Comparison of ENCODE assay signal across 14 cellular contexts in genomic region chr4:23774932-23775331, GRCh38.
A peak's percentile ranks its signal among the peaks of the same experiment; 100 is the strongest.
DNase-seq lines count a peak whose midpoint lies in the region; ATAC-seq and TF ChIP-seq lines count a peak whose summit lies in the region.
"Had no signal": no experiment of that assay in that cellular context is flagged by ENCODE, and none has a peak within 500 bp of the region (broad histone marks: within the 10 kb centered on the region; RNA-seq: fewer than 3 reads in every experiment).

No MANE protein-coding gene starts in this region.

- H3K9me3 ChIP-seq in left ventricle myocardium inferior (replicated peaks), result no peaks in the 10 kb centered on the region
- no peaks in the 10 kb centered on the region for H3K9me3 ChIP-seq in adrenal gland (replicated peaks in 1 of 3)
- H3K9me3 ChIP-seq in neuron (ENCODE audit: low read length), result peaks cover 2% of the 10 kb centered on the region
- H3K9me3 ChIP-seq in gastrocnemius medialis, result no peaks in the 10 kb centered on the region
- H3K9me3 ChIP-seq: BLaER1 treated with 17β-estradiol and CSF1 and Interleukin-3, amounts not matched to agents 10 nM and 100 nM; HAP-1 had no signal

- H3K27me3 ChIP-seq in left ventricle myocardium inferior (ENCODE audit: low read depth) (no peaks in the 10 kb centered on the region), adrenal gland (no peaks in the 10 kb centered on the region), neuron (ENCODE audit: insufficient read depth, low read length) (no peaks in the 10 kb centered on the region), gastrocnemius medialis (no peaks in the 10 kb centered on the region)
- H3K27me3 ChIP-seq: BLaER1 treated with 17β-estradiol and CSF1 and Interleukin-3, amounts not matched to agents 10 nM and 100 nM had no signal

- 25 to 41% (median 37%) methylated on average over 5 of the region's 5 CpGs for WGBS in adrenal gland, 4 donors

- H3K36me3 ChIP-seq in left ventricle myocardium inferior, result no peaks in the 10 kb centered on the region
- no peaks in the 10 kb centered on the region for H3K36me3 ChIP-seq in adrenal gland (replicated peaks in 1 of 2)
- H3K36me3 ChIP-seq in neuron (ENCODE audit: insufficient read depth, low read length), result no peaks in the 10 kb centered on the region
- H3K36me3 ChIP-seq in gastrocnemius medialis, result no peaks in the 10 kb centered on the region
- H3K36me3 ChIP-seq: BLaER1 treated with 17β-estradiol and CSF1 and Interleukin-3, amounts not matched to agents 10 nM and 100 nM; HAP-1 had no signal

- TF ChIP-seq CTCF in left ventricle myocardium inferior (IDR thresholded peaks at IDR 0.05; ENCODE audit: borderline replicate concordance) (no peak), adrenal gland (IDR thresholded peaks at IDR 0.05) (no peak), gastrocnemius medialis (IDR thresholded peaks at IDR 0.05 in 4 of 5, conservative IDR thresholded peaks at IDR 0.05 in 1 of 5) (no peak)

- DNase-seq in left cardiac atrium, result no peak
- no peak for DNase-seq in left ventricle myocardium inferior
- peak in 4 of 7 donors; percentile 11 to 29 (median 16) for DNase-seq in adrenal gland
- DNase-seq in gastrocnemius medialis, result no peak
- DNase-seq in activated CD4-positive, alpha-beta T cell treated with anti-CD3 and anti-CD28 coated beads, Interleukin-2, amount 50 U/mL, for 1 hour, result no peak
- no peak for DNase-seq in NCI-H524 treated with DMSO at 0.1 percent for 48 hours (lab: John Stamatoyannopoulos, UW)
- DNase-seq: ACHN; CD4-positive, CD25-positive, alpha-beta regulatory T cell; DMS79 had no signal

- intact Hi-C loops in left cardiac atrium (cut with DNase I) (no loop called here), left ventricle myocardium inferior (cut with micrococcal nuclease) (no loop called here), adrenal gland (cut with DNase I) (no loop called here), gastrocnemius medialis (cut with DNase I; ENCODE audit: low total_unique reads) (no loop called here)

- ATAC-seq in left cardiac atrium (peak; percentile 23 to 83), gastrocnemius medialis (peak; percentile 53 to 66), GM18870 (IDR thresholded peaks at IDR 0.05; ENCODE audit: unreplicated experiment) (no peak)

- H3K4me1 ChIP-seq in left ventricle myocardium inferior (peaks cover 20% of the 10 kb centered on the region), adrenal gland (replicated peaks in 1 of 2) (no peaks in the 10 kb centered on the region), neuron (ENCODE audit: insufficient read depth, low read length) (peaks cover 9% of the 10 kb centered on the region), gastrocnemius medialis (peaks cover 12 to 13% of the 10 kb centered on the region in 2 donors)
- H3K4me1 ChIP-seq: HAP-1 had no signal

- in situ Hi-C loops in gastrocnemius medialis (cut with MboI; ENCODE audit: low sequenced_read_pairs in 4 of 4), result no loop called here

- H3K27ac ChIP-seq in left ventricle myocardium inferior (replicated peaks) (no peak overlapping the region), adrenal gland (no peak overlapping the region), gastrocnemius medialis (no peak overlapping the region)
- H3K27ac ChIP-seq: BLaER1 treated with 17β-estradiol and CSF1 and Interleukin-3, amounts not matched to agents 10 nM and 100 nM had no signal

- TF ChIP-seq POLR2A in adrenal gland (IDR thresholded peaks at IDR 0.05), result no peak
- TF ChIP-seq POLR2A in gastrocnemius medialis (IDR thresholded peaks at IDR 0.05), result no peak

- H3K4me3 ChIP-seq in left ventricle myocardium inferior (no peak overlapping the region), adrenal gland (no peak overlapping the region), neuron (ENCODE audit: low read length) (no peak overlapping the region), gastrocnemius medialis (no peak overlapping the region)
- H3K4me3 ChIP-seq: BLaER1 treated with 17β-estradiol and CSF1 and Interleukin-3, amounts not matched to agents 10 nM and 100 nM; GM12878; HAP-1 had no signal

- peak overlapping the region; percentile 30 for H2AFZ ChIP-seq in neuron (ENCODE audit: low read depth, low read length)

Comparison
In these comparisons a context has a peak if more than half of its experiments do, and no peak if none do; other contexts are left out.
1. DNase-seq: peak in adrenal gland (4 of 7); none in left cardiac atrium (single experiment), left ventricle myocardium inferior (single experiment), gastrocnemius medialis (0 of 2), activated CD4-positive, alpha-beta T cell treated with anti-CD3 and anti-CD28 coated beads, Interleukin-2, amount 50 U/mL, for 1 hour (single experiment) and NCI-H524 treated with DMSO at 0.1 percent for 48 hours (single experiment).